In the genomic region with DNA sequence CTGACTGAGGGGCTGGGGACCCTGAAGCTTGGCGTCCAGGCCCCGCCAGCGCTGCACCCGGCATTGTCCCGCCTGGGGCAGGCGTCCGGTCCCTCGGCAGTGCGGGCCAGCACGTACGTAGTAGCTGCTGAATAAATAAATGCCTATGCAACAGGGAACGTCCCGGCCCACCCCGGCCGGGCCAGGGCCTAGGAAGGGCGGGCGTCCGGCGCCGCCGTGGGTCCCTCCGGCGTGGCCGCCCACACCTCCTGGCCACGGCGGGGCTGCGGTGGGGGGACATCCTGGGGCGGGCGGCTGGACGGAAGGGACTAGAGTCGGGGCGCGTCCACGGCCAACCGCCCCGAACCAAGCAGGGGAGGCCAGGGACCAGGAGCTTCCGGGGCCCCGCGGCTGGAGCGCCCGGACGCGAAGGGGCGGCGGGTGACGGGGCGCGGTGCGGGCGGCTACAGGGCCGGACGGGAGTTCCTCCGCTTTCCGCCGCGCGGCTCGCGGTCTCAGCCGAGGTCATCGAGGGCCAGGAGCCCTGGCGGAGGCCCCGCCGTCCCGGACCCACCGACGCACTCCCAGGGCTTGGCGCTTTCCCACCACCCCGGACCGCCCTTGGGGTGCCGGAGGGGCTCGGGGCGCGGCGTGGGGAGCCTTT, we compare ENCODE assay signal across 1 cellular context.
TF ChIP-seq lines count a peak whose summit lies in the region.

No MANE protein-coding gene starts in this region.

TF ChIP-seq in HepG2, 621 proteins besides CTCF, POLR2A, EP300 and RAD21 (continued from another document and continues in another):
- TF ChIP-seq, protein P1, sequence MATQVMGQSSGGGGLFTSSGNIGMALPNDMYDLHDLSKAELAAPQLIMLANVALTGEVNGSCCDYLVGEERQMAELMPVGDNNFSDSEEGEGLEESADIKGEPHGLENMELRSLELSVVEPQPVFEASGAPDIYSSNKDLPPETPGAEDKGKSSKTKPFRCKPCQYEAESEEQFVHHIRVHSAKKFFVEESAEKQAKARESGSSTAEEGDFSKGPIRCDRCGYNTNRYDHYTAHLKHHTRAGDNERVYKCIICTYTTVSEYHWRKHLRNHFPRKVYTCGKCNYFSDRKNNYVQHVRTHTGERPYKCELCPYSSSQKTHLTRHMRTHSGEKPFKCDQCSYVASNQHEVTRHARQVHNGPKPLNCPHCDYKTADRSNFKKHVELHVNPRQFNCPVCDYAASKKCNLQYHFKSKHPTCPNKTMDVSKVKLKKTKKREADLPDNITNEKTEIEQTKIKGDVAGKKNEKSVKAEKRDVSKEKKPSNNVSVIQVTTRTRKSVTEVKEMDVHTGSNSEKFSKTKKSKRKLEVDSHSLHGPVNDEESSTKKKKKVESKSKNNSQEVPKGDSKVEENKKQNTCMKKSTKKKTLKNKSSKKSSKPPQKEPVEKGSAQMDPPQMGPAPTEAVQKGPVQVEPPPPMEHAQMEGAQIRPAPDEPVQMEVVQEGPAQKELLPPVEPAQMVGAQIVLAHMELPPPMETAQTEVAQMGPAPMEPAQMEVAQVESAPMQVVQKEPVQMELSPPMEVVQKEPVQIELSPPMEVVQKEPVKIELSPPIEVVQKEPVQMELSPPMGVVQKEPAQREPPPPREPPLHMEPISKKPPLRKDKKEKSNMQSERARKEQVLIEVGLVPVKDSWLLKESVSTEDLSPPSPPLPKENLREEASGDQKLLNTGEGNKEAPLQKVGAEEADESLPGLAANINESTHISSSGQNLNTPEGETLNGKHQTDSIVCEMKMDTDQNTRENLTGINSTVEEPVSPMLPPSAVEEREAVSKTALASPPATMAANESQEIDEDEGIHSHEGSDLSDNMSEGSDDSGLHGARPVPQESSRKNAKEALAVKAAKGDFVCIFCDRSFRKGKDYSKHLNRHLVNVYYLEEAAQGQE (IDR thresholded peaks at IDR 0.05; ENCODE audit: borderline replicate concordance in 1 of 2, low read depth in 1 of 2, low read length in 2 of 2): 0 out of 4 replicates have a peak, but pooled peaks of 1 of the 2 experiments have one; percentile 2
- TF ChIP-seq TARDBP (CRISPR knock-in tag; IDR thresholded peaks at IDR 0.05): no peak
- no peak for TF ChIP-seq SUZ12 (IDR thresholded peaks at IDR 0.05; ENCODE audit: low read depth, low read length)
- TF ChIP-seq PAF1 (CRISPR knock-in tag; IDR thresholded peaks at IDR 0.05): no peak
- no peak for TF ChIP-seq NR1H2 (CRISPR knock-in tag; IDR thresholded peaks at IDR 0.05; ENCODE audit: borderline replicate concordance, low read depth)
- TF ChIP-seq PHF8 (CRISPR knock-in tag; IDR thresholded peaks at IDR 0.05): peak; percentile 74
- TF ChIP-seq, protein P2, sequence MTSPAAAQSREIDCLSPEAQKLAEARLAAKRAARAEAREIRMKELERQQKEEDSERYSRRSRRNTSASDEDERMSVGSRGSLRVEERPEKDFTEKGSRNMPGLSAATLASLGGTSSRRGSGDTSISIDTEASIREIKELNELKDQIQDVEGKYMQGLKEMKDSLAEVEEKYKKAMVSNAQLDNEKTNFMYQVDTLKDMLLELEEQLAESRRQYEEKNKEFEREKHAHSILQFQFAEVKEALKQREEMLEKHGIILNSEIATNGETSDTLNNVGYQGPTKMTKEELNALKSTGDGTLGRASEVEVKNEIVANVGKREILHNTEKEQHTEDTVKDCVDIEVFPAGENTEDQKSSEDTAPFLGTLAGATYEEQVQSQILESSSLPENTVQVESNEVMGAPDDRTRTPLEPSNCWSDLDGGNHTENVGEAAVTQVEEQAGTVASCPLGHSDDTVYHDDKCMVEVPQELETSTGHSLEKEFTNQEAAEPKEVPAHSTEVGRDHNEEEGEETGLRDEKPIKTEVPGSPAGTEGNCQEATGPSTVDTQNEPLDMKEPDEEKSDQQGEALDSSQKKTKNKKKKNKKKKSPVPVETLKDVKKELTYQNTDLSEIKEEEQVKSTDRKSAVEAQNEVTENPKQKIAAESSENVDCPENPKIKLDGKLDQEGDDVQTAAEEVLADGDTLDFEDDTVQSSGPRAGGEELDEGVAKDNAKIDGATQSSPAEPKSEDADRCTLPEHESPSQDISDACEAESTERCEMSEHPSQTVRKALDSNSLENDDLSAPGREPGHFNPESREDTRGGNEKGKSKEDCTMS (CRISPR knock-in tag; conservative IDR thresholded peaks at IDR 0.05): no peak
- TF ChIP-seq, protein P3, sequence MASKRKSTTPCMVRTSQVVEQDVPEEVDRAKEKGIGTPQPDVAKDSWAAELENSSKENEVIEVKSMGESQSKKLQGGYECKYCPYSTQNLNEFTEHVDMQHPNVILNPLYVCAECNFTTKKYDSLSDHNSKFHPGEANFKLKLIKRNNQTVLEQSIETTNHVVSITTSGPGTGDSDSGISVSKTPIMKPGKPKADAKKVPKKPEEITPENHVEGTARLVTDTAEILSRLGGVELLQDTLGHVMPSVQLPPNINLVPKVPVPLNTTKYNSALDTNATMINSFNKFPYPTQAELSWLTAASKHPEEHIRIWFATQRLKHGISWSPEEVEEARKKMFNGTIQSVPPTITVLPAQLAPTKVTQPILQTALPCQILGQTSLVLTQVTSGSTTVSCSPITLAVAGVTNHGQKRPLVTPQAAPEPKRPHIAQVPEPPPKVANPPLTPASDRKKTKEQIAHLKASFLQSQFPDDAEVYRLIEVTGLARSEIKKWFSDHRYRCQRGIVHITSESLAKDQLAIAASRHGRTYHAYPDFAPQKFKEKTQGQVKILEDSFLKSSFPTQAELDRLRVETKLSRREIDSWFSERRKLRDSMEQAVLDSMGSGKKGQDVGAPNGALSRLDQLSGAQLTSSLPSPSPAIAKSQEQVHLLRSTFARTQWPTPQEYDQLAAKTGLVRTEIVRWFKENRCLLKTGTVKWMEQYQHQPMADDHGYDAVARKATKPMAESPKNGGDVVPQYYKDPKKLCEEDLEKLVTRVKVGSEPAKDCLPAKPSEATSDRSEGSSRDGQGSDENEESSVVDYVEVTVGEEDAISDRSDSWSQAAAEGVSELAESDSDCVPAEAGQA (IDR thresholded peaks at IDR 0.05; ENCODE audit: low read depth): no peak; the same call in 1 of the 2 replicates
- TF ChIP-seq, protein P3 (CRISPR knock-in tag; IDR thresholded peaks at IDR 0.05; ENCODE audit: borderline replicate concordance): peak; percentile 21; the same call in 1 of the 2 replicates
- TF ChIP-seq, protein P4, sequence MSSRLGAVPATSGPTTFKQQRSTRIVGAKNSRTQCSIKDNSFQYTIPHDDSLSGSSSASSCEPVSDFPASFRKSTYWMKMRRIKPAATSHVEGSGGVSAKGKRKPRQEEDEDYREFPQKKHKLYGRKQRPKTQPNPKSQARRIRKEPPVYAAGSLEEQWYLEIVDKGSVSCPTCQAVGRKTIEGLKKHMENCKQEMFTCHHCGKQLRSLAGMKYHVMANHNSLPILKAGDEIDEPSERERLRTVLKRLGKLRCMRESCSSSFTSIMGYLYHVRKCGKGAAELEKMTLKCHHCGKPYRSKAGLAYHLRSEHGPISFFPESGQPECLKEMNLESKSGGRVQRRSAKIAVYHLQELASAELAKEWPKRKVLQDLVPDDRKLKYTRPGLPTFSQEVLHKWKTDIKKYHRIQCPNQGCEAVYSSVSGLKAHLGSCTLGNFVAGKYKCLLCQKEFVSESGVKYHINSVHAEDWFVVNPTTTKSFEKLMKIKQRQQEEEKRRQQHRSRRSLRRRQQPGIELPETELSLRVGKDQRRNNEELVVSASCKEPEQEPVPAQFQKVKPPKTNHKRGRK (CRISPR knock-in tag; IDR thresholded peaks at IDR 0.05): no peak
- TF ChIP-seq ZNF543 (CRISPR knock-in tag; IDR thresholded peaks at IDR 0.05): 0 out of 2 replicates have a peak, but pooled peaks have one; percentile 69
- TF ChIP-seq MEIS2 (CRISPR knock-in tag; IDR thresholded peaks at IDR 0.05): peak; percentile 12; the same call in 1 of the 2 replicates
- TF ChIP-seq, protein P5, sequence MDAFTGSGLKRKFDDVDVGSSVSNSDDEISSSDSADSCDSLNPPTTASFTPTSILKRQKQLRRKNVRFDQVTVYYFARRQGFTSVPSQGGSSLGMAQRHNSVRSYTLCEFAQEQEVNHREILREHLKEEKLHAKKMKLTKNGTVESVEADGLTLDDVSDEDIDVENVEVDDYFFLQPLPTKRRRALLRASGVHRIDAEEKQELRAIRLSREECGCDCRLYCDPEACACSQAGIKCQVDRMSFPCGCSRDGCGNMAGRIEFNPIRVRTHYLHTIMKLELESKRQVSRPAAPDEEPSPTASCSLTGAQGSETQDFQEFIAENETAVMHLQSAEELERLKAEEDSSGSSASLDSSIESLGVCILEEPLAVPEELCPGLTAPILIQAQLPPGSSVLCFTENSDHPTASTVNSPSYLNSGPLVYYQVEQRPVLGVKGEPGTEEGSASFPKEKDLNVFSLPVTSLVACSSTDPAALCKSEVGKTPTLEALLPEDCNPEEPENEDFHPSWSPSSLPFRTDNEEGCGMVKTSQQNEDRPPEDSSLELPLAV (CRISPR knock-in tag; conservative IDR thresholded peaks at IDR 0.05; ENCODE audit: low read depth): no peak
- no peak for TF ChIP-seq ZNF782 (CRISPR knock-in tag; IDR thresholded peaks at IDR 0.05; ENCODE audit: borderline replicate concordance)
- peak; percentile 15; the same call in 1 of the 2 replicates for TF ChIP-seq CEBPG (CRISPR knock-in tag; IDR thresholded peaks at IDR 0.05)
- TF ChIP-seq ZNF556 (CRISPR knock-in tag; IDR thresholded peaks at IDR 0.05; ENCODE audit: borderline replicate concordance): no peak; the same call in 1 of the 2 replicates
- TF ChIP-seq, protein P6, sequence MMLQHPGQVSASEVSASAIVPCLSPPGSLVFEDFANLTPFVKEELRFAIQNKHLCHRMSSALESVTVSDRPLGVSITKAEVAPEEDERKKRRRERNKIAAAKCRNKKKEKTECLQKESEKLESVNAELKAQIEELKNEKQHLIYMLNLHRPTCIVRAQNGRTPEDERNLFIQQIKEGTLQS (CRISPR knock-in tag; IDR thresholded peaks at IDR 0.05): 0 out of 2 replicates have a peak, but pooled peaks have one; percentile 27
- no peak for TF ChIP-seq ZSCAN22 (CRISPR knock-in tag; IDR thresholded peaks at IDR 0.05)
- TF ChIP-seq, protein P7, sequence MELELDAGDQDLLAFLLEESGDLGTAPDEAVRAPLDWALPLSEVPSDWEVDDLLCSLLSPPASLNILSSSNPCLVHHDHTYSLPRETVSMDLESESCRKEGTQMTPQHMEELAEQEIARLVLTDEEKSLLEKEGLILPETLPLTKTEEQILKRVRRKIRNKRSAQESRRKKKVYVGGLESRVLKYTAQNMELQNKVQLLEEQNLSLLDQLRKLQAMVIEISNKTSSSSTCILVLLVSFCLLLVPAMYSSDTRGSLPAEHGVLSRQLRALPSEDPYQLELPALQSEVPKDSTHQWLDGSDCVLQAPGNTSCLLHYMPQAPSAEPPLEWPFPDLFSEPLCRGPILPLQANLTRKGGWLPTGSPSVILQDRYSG (CRISPR knock-in tag; IDR thresholded peaks at IDR 0.05): no peak
- peak; percentile 82 for TF ChIP-seq RBFOX2 (IDR thresholded peaks at IDR 0.05; ENCODE audit: low read depth, low read length)
- TF ChIP-seq ZNF567 (CRISPR knock-in tag; IDR thresholded peaks at IDR 0.05; ENCODE audit: borderline replicate concordance): 0 out of 2 replicates have a peak, but pooled peaks have one; percentile 75
- TF ChIP-seq ZNF20 (CRISPR knock-in tag; IDR thresholded peaks at IDR 0.05): no peak
- peak; percentile 79; the same call in 1 of the 2 replicates for TF ChIP-seq ZNF546 (CRISPR knock-in tag; conservative IDR thresholded peaks at IDR 0.05)
- peak; percentile 88 for TF ChIP-seq NRL (CRISPR knock-in tag; IDR thresholded peaks at IDR 0.05; ENCODE audit: borderline replicate concordance)
- TF ChIP-seq, protein P8, sequence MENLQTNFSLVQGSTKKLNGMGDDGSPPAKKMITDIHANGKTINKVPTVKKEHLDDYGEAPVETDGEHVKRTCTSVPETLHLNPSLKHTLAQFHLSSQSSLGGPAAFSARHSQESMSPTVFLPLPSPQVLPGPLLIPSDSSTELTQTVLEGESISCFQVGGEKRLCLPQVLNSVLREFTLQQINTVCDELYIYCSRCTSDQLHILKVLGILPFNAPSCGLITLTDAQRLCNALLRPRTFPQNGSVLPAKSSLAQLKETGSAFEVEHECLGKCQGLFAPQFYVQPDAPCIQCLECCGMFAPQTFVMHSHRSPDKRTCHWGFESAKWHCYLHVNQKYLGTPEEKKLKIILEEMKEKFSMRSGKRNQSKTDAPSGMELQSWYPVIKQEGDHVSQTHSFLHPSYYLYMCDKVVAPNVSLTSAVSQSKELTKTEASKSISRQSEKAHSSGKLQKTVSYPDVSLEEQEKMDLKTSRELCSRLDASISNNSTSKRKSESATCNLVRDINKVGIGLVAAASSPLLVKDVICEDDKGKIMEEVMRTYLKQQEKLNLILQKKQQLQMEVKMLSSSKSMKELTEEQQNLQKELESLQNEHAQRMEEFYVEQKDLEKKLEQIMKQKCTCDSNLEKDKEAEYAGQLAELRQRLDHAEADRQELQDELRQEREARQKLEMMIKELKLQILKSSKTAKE (CRISPR knock-in tag; IDR thresholded peaks at IDR 0.05; ENCODE audit: borderline replicate concordance): 0 out of 2 replicates have a peak, but pooled peaks have one; percentile 1
- TF ChIP-seq, protein P9, sequence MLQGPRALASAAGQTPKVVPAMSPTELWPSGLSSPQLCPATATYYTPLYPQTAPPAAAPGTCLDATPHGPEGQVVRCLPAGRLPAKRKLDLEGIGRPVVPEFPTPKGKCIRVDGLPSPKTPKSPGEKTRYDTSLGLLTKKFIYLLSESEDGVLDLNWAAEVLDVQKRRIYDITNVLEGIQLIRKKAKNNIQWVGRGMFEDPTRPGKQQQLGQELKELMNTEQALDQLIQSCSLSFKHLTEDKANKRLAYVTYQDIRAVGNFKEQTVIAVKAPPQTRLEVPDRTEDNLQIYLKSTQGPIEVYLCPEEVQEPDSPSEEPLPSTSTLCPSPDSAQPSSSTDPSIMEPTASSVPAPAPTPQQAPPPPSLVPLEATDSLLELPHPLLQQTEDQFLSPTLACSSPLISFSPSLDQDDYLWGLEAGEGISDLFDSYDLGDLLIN (CRISPR knock-in tag; IDR thresholded peaks at IDR 0.05; ENCODE audit: borderline replicate concordance): no peak
- no peak for TF ChIP-seq MIER2 (CRISPR knock-in tag; IDR thresholded peaks at IDR 0.05)
- TF ChIP-seq ZNF138 (CRISPR knock-in tag; IDR thresholded peaks at IDR 0.05; ENCODE audit: low read depth): 0 out of 2 replicates have a peak, but pooled peaks have one; percentile 41
- peak; percentile 43; the same call in 1 of the 2 replicates for TF ChIP-seq POGZ (CRISPR knock-in tag; IDR thresholded peaks at IDR 0.05)
- no peak for TF ChIP-seq GABPA (IDR thresholded peaks at IDR 0.05; ENCODE audit: low read depth, low read length)
- TF ChIP-seq GABPA (CRISPR knock-in tag; IDR thresholded peaks at IDR 0.05; ENCODE audit: low read depth): no peak
- no peak for TF ChIP-seq ZNF773 (CRISPR knock-in tag; IDR thresholded peaks at IDR 0.05; ENCODE audit: borderline replicate concordance)
- no peak for TF ChIP-seq ZNF24 (IDR thresholded peaks at IDR 0.05)
- no peak for TF ChIP-seq MIXL1 (CRISPR knock-in tag; IDR thresholded peaks at IDR 0.05)
